24 cellular contexts compared by ENCODE assay signal in the genomic region with DNA sequence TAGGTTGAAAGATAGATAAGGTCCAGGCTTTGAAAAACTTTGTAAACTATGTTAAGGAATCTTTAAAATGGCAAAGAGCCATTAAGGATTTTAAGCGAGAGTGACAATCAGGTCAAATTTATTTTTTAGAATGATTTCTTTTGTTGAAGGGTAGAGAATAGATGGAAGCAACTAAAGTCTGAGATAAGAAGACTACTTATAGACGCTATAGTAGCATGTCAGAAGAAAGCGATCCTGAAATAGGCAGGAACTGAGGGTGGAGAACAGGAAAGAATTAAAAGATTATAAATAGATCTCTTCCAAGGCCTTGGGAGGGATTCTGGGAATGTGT. TPM values are rescaled to one million over a fixed set of nuclear protein-coding genes. Genes with fewer than 3 reads are reported as not detected.
DNase-seq lines count a peak whose midpoint lies in the region; ATAC-seq and TF ChIP-seq lines count a peak whose summit lies in the region.
"Had no signal": no experiment of that assay in that cellular context is flagged by ENCODE, and none has a peak within 500 bp of the region (broad histone marks: within the 10 kb centered on the region; RNA-seq: fewer than 3 reads in every experiment).

No MANE protein-coding gene starts in this region.

- ATAC-seq in HG03159 (IDR thresholded peaks at IDR 0.05; ENCODE audit: unreplicated experiment), result no peak
- no peak for ATAC-seq in HG02840 (IDR thresholded peaks at IDR 0.05; ENCODE audit: low FRiP score, unreplicated experiment)

- H3K27ac ChIP-seq in 22Rv1, result peak overlapping the region; percentile 11; the same call in 1 of the 2 replicates
- peak overlapping the region; percentile 54 for H3K27ac ChIP-seq in GM23248
- peak overlapping the region; percentile 11 for H3K27ac ChIP-seq in muscle layer of duodenum (ENCODE audit: low read length)
- H3K27ac ChIP-seq: esophagus muscularis mucosa, lower lobe of right lung, psoas muscle, thoracic aorta had no signal

- H3K9ac ChIP-seq in GM23248, result no peak overlapping the region

- H3K36me3 ChIP-seq in GM23248 (ENCODE audit: low read depth) (no peaks in the 10 kb centered on the region), muscle layer of duodenum (ENCODE audit: control insufficient read depth in 1 of 2, insufficient read depth in 2 of 2, low read length in 2 of 2) (no peaks in the 10 kb centered on the region)
- H3K36me3 ChIP-seq: esophagus muscularis mucosa, gastrocnemius medialis, lower lobe of right lung, thoracic aorta, uterus had no signal

- no peak overlapping the region for H2AFZ ChIP-seq in GM23248

- no peak for DNase-seq in GM23248
- no peak for DNase-seq in chondrocyte (ENCODE audit: low spot score)
- no peak for DNase-seq in dermis blood vessel endothelial cell
- no peak for DNase-seq in NCI-H82 (lab: John Stamatoyannopoulos, UW)
- DNase-seq: activated CD4-positive, alpha-beta T cell treated with anti-CD3 and anti-CD28 coated beads, Interleukin-2, amount 50 U/mL, for 4 hours; activated CD4-positive, CD25-positive, alpha-beta regulatory T cell; activated CD8-positive, alpha-beta memory T cell treated with anti-CD3 and anti-CD28 coated beads, Interleukin-2, amount 50 U/mL, for 4 hours; activated naive CD8-positive, alpha-beta T cell treated with anti-CD3 and anti-CD28 coated beads for 36 hours; effector memory CD4-positive, alpha-beta T cell; gastrocnemius medialis; lower lobe of right lung; NCI-H1105; NCI-H1930; NCI-H2227 treated with DMSO at 0.1 percent for 48 hours; psoas muscle had no signal

- WGBS in GM23248 (ENCODE audit: low coverage in 1 of 2, low lambda C conversion rate in 2 of 2, missing lambda C conversion rate in 2 of 2), 2 experiments, result 94 to 100% methylated on average over 3 of the region's 3 CpGs

- H3K36me3 Mint-ChIP-seq in chondrocyte (ENCODE audit: low read depth), result no peaks in the 10 kb centered on the region
- H3K36me3 Mint-ChIP-seq: activated naive CD8-positive, alpha-beta T cell treated with anti-CD3 and anti-CD28 coated beads for 36 hours; CD4-positive, CD25-positive, alpha-beta regulatory T cell had no signal

- H3K4me1 Mint-ChIP-seq in chondrocyte (ENCODE audit: low read depth), result peaks cover 19% of the 10 kb centered on the region

- H3K4me3 ChIP-seq in GM23248, result no peak overlapping the region
- no peak overlapping the region for H3K4me3 ChIP-seq in muscle layer of duodenum (ENCODE audit: low read depth in 1 of 2, low read length in 2 of 2)
- H3K4me3 ChIP-seq: esophagus muscularis mucosa, gastrocnemius medialis, lower lobe of right lung, psoas muscle, thoracic aorta, uterus had no signal

- no peak overlapping the region for H3K4me3 Mint-ChIP-seq in chondrocyte (ENCODE audit: unreplicated experiment)
- H3K4me3 Mint-ChIP-seq: activated naive CD8-positive, alpha-beta T cell treated with anti-CD3 and anti-CD28 coated beads for 36 hours; CD4-positive, CD25-positive, alpha-beta regulatory T cell had no signal

- H3F3A ChIP-seq in GM23248 (ENCODE audit: insufficient read depth), result peaks cover 25% of the 10 kb centered on the region

- in situ Hi-C loops in GM23248 (cut with MboI), result no loop called here

- no peaks in the 10 kb centered on the region for H3K27me3 ChIP-seq in GM23248 (replicated peaks; ENCODE audit: insufficient read depth)
- H3K27me3 ChIP-seq in muscle layer of duodenum (ENCODE audit: low read depth, low read length), result no peaks in the 10 kb centered on the region
- H3K27me3 ChIP-seq: esophagus muscularis mucosa, gastrocnemius medialis, uterus had no signal

- no peaks in the 10 kb centered on the region for H3K79me2 ChIP-seq in GM23248 (ENCODE audit: insufficient read depth)

- peak overlapping the region; percentile 24 for H3K4me2 ChIP-seq in GM23248 (ENCODE audit: unreplicated experiment)

- TF ChIP-seq CTCF in 22Rv1 (IDR thresholded peaks at IDR 0.05) (no peak), chondrocyte (IDR thresholded peaks at IDR 0.05) (no peak)

- no peaks in the 10 kb centered on the region for H3K9me3 ChIP-seq in GM23248 (ENCODE audit: low read depth)
- no peaks in the 10 kb centered on the region for H3K9me3 ChIP-seq in muscle layer of duodenum (ENCODE audit: control insufficient read depth in 1 of 2, low read length in 2 of 2)
- H3K9me3 ChIP-seq: esophagus muscularis mucosa, gastrocnemius medialis, lower lobe of right lung, psoas muscle, thoracic aorta, uterus had no signal

- H4K20me1 ChIP-seq in GM23248 (ENCODE audit: insufficient read depth), result no peaks in the 10 kb centered on the region

- no peaks in the 10 kb centered on the region for H3K9me3 Mint-ChIP-seq in chondrocyte (ENCODE audit: low read depth)
- H3K9me3 Mint-ChIP-seq: activated naive CD8-positive, alpha-beta T cell treated with anti-CD3 and anti-CD28 coated beads for 36 hours; activated T-helper 2 cell treated with anti-CD3 and anti-CD28 coated beads, Interferon-gamma antibody, Interleukin-2, Interleukin-4, amounts not matched to agents 10 μg/mL and 5 μg/mL and 100 μg/mL, durations not matched to agents 14 hours and 24 hours and 36 hours; CD4-positive, CD25-positive, alpha-beta regulatory T cell had no signal

- H3K4me1 ChIP-seq in GM23248 (ENCODE audit: insufficient read depth) (peaks cover 35% of the 10 kb centered on the region), muscle layer of duodenum (ENCODE audit: control insufficient read depth in 1 of 2, insufficient read depth in 2 of 2, low read length in 2 of 2) (peaks cover 0 to 7% of the 10 kb centered on the region in 2 donors)
- H3K4me1 ChIP-seq: gastrocnemius medialis, lower lobe of right lung, psoas muscle, uterus had no signal

- H3K27me3 Mint-ChIP-seq in chondrocyte (ENCODE audit: low read depth), result no peaks in the 10 kb centered on the region
- H3K27me3 Mint-ChIP-seq: activated naive CD8-positive, alpha-beta T cell treated with anti-CD3 and anti-CD28 coated beads for 36 hours had no signal

- peak overlapping the region; percentile 8 for H3K27ac Mint-ChIP-seq in chondrocyte (ENCODE audit: unreplicated experiment)
- H3K27ac Mint-ChIP-seq: activated naive CD8-positive, alpha-beta T cell treated with anti-CD3 and anti-CD28 coated beads for 36 hours; activated T-helper 2 cell treated with anti-CD3 and anti-CD28 coated beads, Interferon-gamma antibody, Interleukin-2, Interleukin-4, amounts not matched to agents 10 μg/mL and 5 μg/mL and 100 μg/mL, durations not matched to agents 14 hours and 24 hours and 36 hours had no signal

- no peaks in the 10 kb centered on the region for H3K9me2 ChIP-seq in GM23248 (ENCODE audit: insufficient read depth)

RNA-seq across cellular contexts. Expression of gene TSPAN13, which starts 13.0 kb away (rescaled TPM):
- 4.2 and 6.2 TPM in 2 replicates for total RNA-seq in GM23248 (2014; rRNA removed; shearing (Covaris generic))
- polyA plus RNA-seq in GM23248 (2016; fragmentation: Nextera tagmentation; extraction: Ambion mirVana), result 9.0 and 10.2 TPM in 2 replicates
- 19.3 to 21.0 TPM (median 20.3 TPM) in 3 replicates for total RNA-seq in chondrocyte
- total RNA-seq in dermis blood vessel endothelial cell, result 64.4 and 69.8 TPM in 2 replicates
